Comparison of ENCODE assay signal across 1 cellular context in genomic region chr13:51946163-51946669, GRCh38.
TF ChIP-seq lines count a peak whose summit lies in the region.

No MANE protein-coding gene starts in this region.

TF ChIP-seq in GM23338, 12 proteins besides CTCF, POLR2A, EP300 and RAD21 (continued from another document):
- TF ChIP-seq ETS1 (IDR thresholded peaks at IDR 0.05): no peak
- TF ChIP-seq ZNF462 (CRISPR knock-in tag; IDR thresholded peaks at IDR 0.05): no peak
